In the genomic region with DNA sequence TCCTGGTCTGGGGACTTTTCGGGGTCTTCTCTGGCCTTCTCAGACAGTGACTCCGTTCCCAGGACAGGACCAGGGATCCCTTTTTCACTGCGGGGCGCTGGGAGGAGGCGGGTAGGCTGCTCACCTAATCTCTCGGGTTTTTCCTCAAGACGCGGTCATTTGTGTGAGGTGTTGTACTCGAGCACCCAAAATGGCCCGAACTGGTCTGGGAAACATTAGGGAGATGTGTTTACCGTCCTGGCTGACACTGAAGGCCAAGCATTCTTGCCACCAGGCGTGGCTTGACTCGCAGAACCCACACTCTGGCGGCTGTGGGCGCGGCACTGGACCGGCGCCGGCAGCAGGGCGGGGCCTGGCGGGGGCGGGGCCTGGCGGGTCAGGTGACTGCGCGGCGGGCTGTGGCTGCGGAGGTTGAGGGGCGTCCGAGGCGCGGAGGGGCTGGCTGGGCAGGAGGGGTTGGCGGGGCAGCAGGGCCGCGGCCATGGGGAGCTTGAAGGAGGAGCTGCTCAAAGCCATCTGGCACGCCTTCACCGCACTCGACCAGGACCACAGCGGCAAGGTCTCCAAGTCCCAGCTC, we compare ENCODE assay signal across 8 cellular contexts. TPM values are rescaled to one million over a fixed set of nuclear protein-coding genes. Genes with fewer than 3 reads are reported as not detected.
DNase-seq lines count a peak whose midpoint lies in the region; ATAC-seq, FAIRE-seq and TF ChIP-seq lines count a peak whose summit lies in the region.

SWAP70 (plus strand) TSS at position 379 of the 577 bp plus-strand sequence; CDS start at position 482, 103 bp downstream.

- no peaks in the 10 kb centered on the region for H3K27me3 ChIP-seq in DND-41 (ENCODE audit: insufficient read depth, low read length, poor library complexity)
- no peaks in the 10 kb centered on the region for H3K27me3 ChIP-seq in IMR-90 (ENCODE audit: control insufficient read depth, insufficient read depth, low read length)
- no peaks in the 10 kb centered on the region for H3K27me3 ChIP-seq in pancreas
- H3K27me3 ChIP-seq in thymus (ENCODE audit: control insufficient read depth, insufficient read depth), result no peaks in the 10 kb centered on the region

- peak within 1 kb of the TSS; percentile 69 for H2BK120ac ChIP-seq in IMR-90 (ENCODE audit: low read depth, low read length)

- peak within 1 kb of the TSS; percentile 94 for H2AK9ac ChIP-seq in IMR-90 (replicated peaks; ENCODE audit: low read depth, low read length, poor library complexity)

- peak within 1 kb of the TSS; percentile 12; the same call in 2 of the 3 replicates for H2BK15ac ChIP-seq in IMR-90 (ENCODE audit: low read depth, low read length)

- peak within 1 kb of the TSS; percentile 47 for H2BK20ac ChIP-seq in IMR-90 (ENCODE audit: low read depth, low read length)

- dilution Hi-C loops in IMR-90 (cut with HindIII; ENCODE audit: low sequenced_read_pairs, unreplicated experiment), result no loop called here

- H3K4ac ChIP-seq in IMR-90 (ENCODE audit: low read depth, low read length), result peak within 1 kb of the TSS; percentile 80

- H3K9ac ChIP-seq in DND-41 (ENCODE audit: low read depth, low read length), result no peak within 1 kb of the TSS
- peak within 1 kb of the TSS; percentile 91 for H3K9ac ChIP-seq in IMR-90 (ENCODE audit: low read depth, low read length)
- peak within 1 kb of the TSS; percentile 79 for H3K9ac ChIP-seq in SK-N-MC (ENCODE audit: insufficient read length)

- no peaks in the 10 kb centered on the region for H3K4me1 ChIP-seq in DND-41 (ENCODE audit: insufficient read depth, low read length)
- H3K4me1 ChIP-seq in IMR-90 (ENCODE audit: control insufficient read depth, insufficient read depth, low read length), result peaks cover 3% of the 10 kb centered on the region; the same call in 1 of the 2 replicates
- no peaks in the 10 kb centered on the region for H3K4me1 ChIP-seq in pancreas
- H3K4me1 ChIP-seq in thymus (ENCODE audit: control insufficient read depth, insufficient read depth, low read length), result peaks cover 7% of the 10 kb centered on the region

- no peak within 1 kb of the TSS for H3K27ac ChIP-seq in DND-41 (ENCODE audit: low read length)
- H3K27ac ChIP-seq in IMR-90 (ENCODE audit: insufficient read depth, low read length), result peak within 1 kb of the TSS; percentile 92
- no peak within 1 kb of the TSS for H3K27ac ChIP-seq in SK-N-MC
- H3K27ac ChIP-seq in pancreas, result peak within 1 kb of the TSS; percentile 73 to 86 (median 80)
- peak within 1 kb of the TSS; percentile 85 for H3K27ac ChIP-seq in thymus (ENCODE audit: low read depth)

- no peaks in the 10 kb centered on the region for H4K20me1 ChIP-seq in DND-41 (ENCODE audit: insufficient read depth, low read length)
- peaks cover 13% of the 10 kb centered on the region; the same call in 1 of the 2 replicates for H4K20me1 ChIP-seq in IMR-90 (ENCODE audit: insufficient read depth, low read length)

- H3K36me3 Mint-ChIP-seq in activated naive CD8-positive, alpha-beta T cell, result peaks cover 6% of the 10 kb centered on the region

- DNase-seq in DND-41, result no peak
- peak; percentile 82 for DNase-seq in IMR-90
- DNase-seq in SK-N-MC (ENCODE audit: low read depth, low spot score), result no peak
- peak; percentile 42 to 89 (median 80) for DNase-seq in head of caudate nucleus
- DNase-seq in pancreas, result peak; percentile 85 to 96 (median 90)

- H4K8ac ChIP-seq in IMR-90 (ENCODE audit: low read depth in 2 of 2, low read length in 2 of 2), result peak within 1 kb of the TSS; percentile 90 to 97

- in situ Hi-C loops in IMR-90 (cut with MboI; ENCODE audit: low sequenced_read_pairs), result loop anchor here (5.0 kb wide), 1 partner anchor 46 kb away; no protein-coding TSS in a partner anchor

- peaks cover 17% of the 10 kb centered on the region for H3K4me1 Mint-ChIP-seq in activated naive CD8-positive, alpha-beta T cell (ENCODE audit: low read depth)

- FAIRE-seq in pancreas (lab: Jason Lieb, UNC), result no peak

- H3K4me3 ChIP-seq in DND-41 (ENCODE audit: low read depth in 1 of 2, low read length in 2 of 2) (no peak within 1 kb of the TSS), IMR-90 (ENCODE audit: insufficient read depth, low read depth, low read length) (peak within 1 kb of the TSS; percentile 93), SK-N-MC (peak within 1 kb of the TSS; percentile 89), pancreas (peak within 1 kb of the TSS; percentile 82 to 95 (median 88)), thymus (ENCODE audit: low read length) (peak within 1 kb of the TSS; percentile 91)

- H3K4me3 Mint-ChIP-seq in activated naive CD8-positive, alpha-beta T cell, result peak within 1 kb of the TSS; percentile 89

- H4K5ac ChIP-seq in IMR-90 (ENCODE audit: low read depth, low read length), result peak within 1 kb of the TSS; percentile 86

- peak within 1 kb of the TSS; percentile 92 for H2AK5ac ChIP-seq in IMR-90 (ENCODE audit: low read depth, low read length)

- H3K9me1 ChIP-seq in IMR-90 (ENCODE audit: insufficient read depth, low read length), result peaks cover 4% of the 10 kb centered on the region; the same call in 1 of the 2 replicates

- H3K79me1 ChIP-seq in IMR-90 (ENCODE audit: low read depth in 1 of 2, low read length in 2 of 2), result peaks cover 22 to 42% of the 10 kb centered on the region in 2 experiments

- H4K91ac ChIP-seq in IMR-90 (ENCODE audit: insufficient read depth, low read depth, low read length), result peak within 1 kb of the TSS; percentile 74

- TF ChIP-seq CTCF in DND-41 (IDR thresholded peaks at IDR 0.05; ENCODE audit: borderline replicate concordance, extremely low read depth, low read length, poor library complexity, severe bottlenecking), result no peak
- peak; percentile 52 for TF ChIP-seq CTCF in IMR-90 (conservative IDR thresholded peaks at IDR 0.05; ENCODE audit: low read depth, low read length)
- peak; percentile 14 to 42 (median 29) for TF ChIP-seq CTCF in pancreas (IDR thresholded peaks at IDR 0.05)

- intact Hi-C loops in IMR-90 (cut with micrococcal nuclease) (loop anchor here (1.0 to 5.0 kb wide), 2 partner anchors 46 to 90 kb away; partner anchors contain the start of gene WEE1), head of caudate nucleus (cut with DNase I) (no loop called here), pancreas (cut with DNase I) (no loop called here)

- POLR2A ChIA-PET in IMR-90 (lab: Charles Lee; ENCODE audit: unreplicated experiment), result no interaction called here

- H3K79me2 ChIP-seq in DND-41 (ENCODE audit: insufficient read depth, low read length), result no peaks in the 10 kb centered on the region

- 0 out of 2 replicates have a peak, but pooled peaks have one; percentile 31 for TF ChIP-seq RAD21 in IMR-90 (IDR thresholded peaks at IDR 0.05; ENCODE audit: low read length)

- H3K27ac Mint-ChIP-seq in activated naive CD8-positive, alpha-beta T cell, result no peak within 1 kb of the TSS

- H3K9me3 ChIP-seq in DND-41 (ENCODE audit: insufficient read depth, low read length, severe bottlenecking), result peaks cover 26% of the 10 kb centered on the region
- peaks cover 5% of the 10 kb centered on the region; the same call in 1 of the 2 replicates for H3K9me3 ChIP-seq in IMR-90 (ENCODE audit: control insufficient read depth, insufficient read depth, low read length)
- no peaks in the 10 kb centered on the region for H3K9me3 ChIP-seq in SK-N-MC (ENCODE audit: low read depth, low read length)
- H3K9me3 ChIP-seq in pancreas, result no peaks in the 10 kb centered on the region
- no peaks in the 10 kb centered on the region for H3K9me3 ChIP-seq in thymus (ENCODE audit: control insufficient read depth)

- 0% methylated on average over 8 of the region's 38 CpGs; no CpG with 5 or more reads in 1 of the 2 experiments for WGBS in IMR-90 (ENCODE audit: extremely low coverage in 2 of 2, insufficient read length in 1 of 2), 2 experiments
- WGBS in pancreas, 2 donors, result 0 to 1% methylated on average over 38 of the region's 38 CpGs
- under 1% methylated on average over 38 of the region's 38 CpGs for WGBS in thymus

- no TSS peak for BruUV-seq in IMR-90 (replicated peaks; lab: Mats Ljungman, UMichigan)

- H2AFZ ChIP-seq in DND-41 (ENCODE audit: low read depth, low read length), result no peak within 1 kb of the TSS
- peak within 1 kb of the TSS; percentile 95 for H2AFZ ChIP-seq in IMR-90 (replicated peaks; ENCODE audit: low read length, poor library complexity)

- peak within 1 kb of the TSS; percentile 79 for H3K18ac ChIP-seq in IMR-90 (ENCODE audit: low read depth, low read length)

- peak within 1 kb of the TSS; percentile 68 for H3K14ac ChIP-seq in IMR-90 (replicated peaks; ENCODE audit: low read depth, low read length)

- H3K23ac ChIP-seq in IMR-90 (ENCODE audit: low read depth, low read length), result peak within 1 kb of the TSS; percentile 77

- ATAC-seq in DND-41 (ENCODE audit: insufficient read depth, low read depth) (0 out of 3 replicates have a peak, but pooled peaks have one; percentile 29), GM21529 (IDR thresholded peaks at IDR 0.05; ENCODE audit: unreplicated experiment) (peak; percentile 70), IMR-90 (ENCODE audit: low read depth) (peak; percentile 96), pancreas (peak; percentile 96 to 99 (median 98))

- H3K56ac ChIP-seq in IMR-90 (ENCODE audit: extremely low read depth, insufficient read depth, low read length), result peak within 1 kb of the TSS; percentile 57

- H3K27me3 Mint-ChIP-seq in activated naive CD8-positive, alpha-beta T cell, result peaks cover 22% of the 10 kb centered on the region

- H3K36me3 ChIP-seq in DND-41 (ENCODE audit: insufficient read depth, low read length) (no peaks in the 10 kb centered on the region), IMR-90 (ENCODE audit: control insufficient read depth, insufficient read depth, low read length) (peaks cover 2% of the 10 kb centered on the region; the same call in 1 of the 2 replicates), SK-N-MC (ENCODE audit: insufficient read depth, low read length) (no peaks in the 10 kb centered on the region; the same call in none of the 2 replicates), pancreas (no peaks in the 10 kb centered on the region), thymus (ENCODE audit: control insufficient read depth, insufficient read depth) (no peaks in the 10 kb centered on the region)

- H3K4me2 ChIP-seq in DND-41 (ENCODE audit: insufficient read depth, low read length), result no peak within 1 kb of the TSS
- peak within 1 kb of the TSS; percentile 87 for H3K4me2 ChIP-seq in IMR-90 (ENCODE audit: low read depth, low read length)

- H2BK5ac ChIP-seq in IMR-90 (ENCODE audit: low read depth, low read length, poor library complexity, severe bottlenecking), result peak within 1 kb of the TSS; percentile 73

- H3K9me3 Mint-ChIP-seq in activated naive CD8-positive, alpha-beta T cell (ENCODE audit: low read depth), result peaks cover 8% of the 10 kb centered on the region

- CTCF ChIA-PET in IMR-90 (lab: Yijun Ruan, JAX), result no interaction called here

- TF ChIP-seq POLR2A in IMR-90 (IDR thresholded peaks at IDR 0.05; ENCODE audit: low read depth, low read length), result peak; percentile 31; the same call in 1 of the 2 replicates

RNA-seq across cellular contexts. Expression of gene SWAP70, which starts in this region (rescaled TPM):
- 19.9 and 28.9 TPM in 2 replicates for total RNA-seq in IMR-90 (2012; rRNA removed)
- polyA plus RNA-seq in IMR-90 (2012; rRNA removed), result 12.6 and 15.5 TPM in 2 replicates
- 4.8 and 7.0 TPM in 2 replicates for polyA plus RNA-seq in IMR-90 (2012; cell fraction: cytosol; rRNA removed)
- 2.0 and 11.4 TPM in 2 replicates for polyA plus RNA-seq in IMR-90 (2012; cell fraction: nucleus; rRNA removed; ENCODE audit: low replicate concordance)
- 10 to 100 TPM in 4 of 6 donors, 1 to 10 TPM in 2; 9.2 to 22.3 (median 11.9) TPM for total RNA-seq in pancreas
- 1 to 10 TPM; 4.8 to 8.3 TPM for polyA plus RNA-seq in pancreas
- 17.8 TPM for polyA plus RNA-seq in thymus

Comparison
In these comparisons a context has a peak if more than half of its experiments do, and no peak if none do; other contexts are left out.
1. ATAC-seq: peak in every context shown above with its lines; median percentile 98 in pancreas; 96 in IMR-90; 70 in GM21529; 29 in DND-41.
2. DNase-seq: peak in IMR-90 (single experiment), head of caudate nucleus (42 of 42) and pancreas (6 of 6); none in DND-41 (single experiment) and SK-N-MC (single experiment).
3. H3K27ac ChIP-seq: peak in IMR-90 (single experiment), pancreas (4 of 4) and thymus (single experiment); none in DND-41 (single experiment) and SK-N-MC (single experiment).
4. H3K4me3 ChIP-seq: peak in IMR-90 (single experiment), SK-N-MC (single experiment), pancreas (4 of 4) and thymus (single experiment); none in DND-41 (0 of 2).